17 cellular contexts compared by ENCODE assay signal in the genomic region with DNA sequence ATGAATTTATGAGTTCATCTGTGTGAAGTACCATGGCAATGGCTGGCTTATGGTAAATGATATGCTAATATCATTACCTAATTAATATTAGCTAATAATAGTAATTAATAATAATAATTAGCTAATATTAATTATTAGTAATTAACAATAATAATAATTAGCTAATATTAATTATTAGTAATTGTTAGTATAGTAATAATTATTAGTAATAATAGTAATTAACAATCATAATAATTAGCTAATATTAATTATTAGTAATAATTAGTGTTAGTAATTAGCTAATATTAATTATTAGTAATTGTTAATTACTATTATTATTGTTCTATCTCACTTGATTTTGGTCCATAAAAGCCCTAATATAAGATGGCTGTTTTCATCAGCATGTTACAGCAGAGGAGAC. TPM values are rescaled to one million over a fixed set of nuclear protein-coding genes. Genes with fewer than 3 reads are reported as not detected.
DNase-seq lines count a peak whose midpoint lies in the region; ATAC-seq, FAIRE-seq and TF ChIP-seq lines count a peak whose summit lies in the region.
"Had no signal": no experiment of that assay in that cellular context is flagged by ENCODE, and none has a peak within 500 bp of the region (broad histone marks: within the 10 kb centered on the region; RNA-seq: fewer than 3 reads in every experiment).

No MANE protein-coding gene starts in this region.

- no peak overlapping the region for H3K23ac ChIP-seq in neuronal stem cell (ENCODE audit: low read depth, low read length, poor library complexity)

- peaks cover 1% of the 10 kb centered on the region for H3K79me1 ChIP-seq in neuronal stem cell (ENCODE audit: low read depth, low read length)

- no peaks in the 10 kb centered on the region for H3K36me3 Mint-ChIP-seq in stimulated activated effector memory CD8-positive, alpha-beta T cell treated with anti-CD3 and anti-CD28 coated beads, Interleukin-12 subunit alpha, Interleukin-12 subunit beta, amount 100 ng/mL, for 72 hours

- intact Hi-C loops in ascending aorta (cut with DNase I): loop anchor here (2.0 kb wide), 1 partner anchor 19 kb away; the partner anchor contains the start of gene RERG

- H2BK15ac ChIP-seq in neuronal stem cell (ENCODE audit: low read length): no peak overlapping the region

- no peak overlapping the region for H2AK5ac ChIP-seq in neuronal stem cell (ENCODE audit: low read depth, low read length)

- no peak overlapping the region for H3K4ac ChIP-seq in neuronal stem cell (ENCODE audit: low read length)

- no peak for TF ChIP-seq EP300 in gastroesophageal sphincter (IDR thresholded peaks at IDR 0.05)

- no peaks in the 10 kb centered on the region for H3K4me1 Mint-ChIP-seq in stimulated activated effector memory CD8-positive, alpha-beta T cell treated with anti-CD3 and anti-CD28 coated beads, Interleukin-12 subunit alpha, Interleukin-12 subunit beta, amount 100 ng/mL, for 72 hours

- ATAC-seq in gastroesophageal sphincter (no peak), HG02973 (IDR thresholded peaks at IDR 0.05; ENCODE audit: unreplicated experiment) (no peak), HG02852 (IDR thresholded peaks at IDR 0.05; ENCODE audit: unreplicated experiment) (no peak)
- ATAC-seq in stimulated activated effector memory CD8-positive, alpha-beta T cell treated with anti-CD3 and anti-CD28 coated beads, Interleukin-12 subunit alpha, Interleukin-12 subunit beta, amount 100 ng/mL, for 72 hours: no peak

- H3K9ac ChIP-seq in skeletal muscle satellite cell (ENCODE audit: low read depth, low read length) (no peak overlapping the region), neuronal stem cell (ENCODE audit: low read depth, low read length, poor library complexity) (no peak overlapping the region)

- H3K4me3 Mint-ChIP-seq in stimulated activated effector memory CD8-positive, alpha-beta T cell treated with anti-CD3 and anti-CD28 coated beads, Interleukin-12 subunit alpha, Interleukin-12 subunit beta, amount 100 ng/mL, for 72 hours: no peak overlapping the region

- no peaks in the 10 kb centered on the region for H3K27me3 ChIP-seq in ascending aorta
- no peaks in the 10 kb centered on the region for H3K27me3 ChIP-seq in gastroesophageal sphincter
- no peaks in the 10 kb centered on the region for H3K27me3 ChIP-seq in skeletal muscle satellite cell (ENCODE audit: control insufficient read depth, insufficient read depth, low read length)
- H3K27me3 ChIP-seq in neuronal stem cell (ENCODE audit: control insufficient read depth in 3 of 3, insufficient read depth in 3 of 3, low read depth in 1 of 3, low read length in 3 of 3): no peaks in the 10 kb centered on the region
- H3K27me3 ChIP-seq: MG63 had no signal

- no peak overlapping the region for H4K91ac ChIP-seq in neuronal stem cell (ENCODE audit: low read depth, low read length, poor library complexity)

- H3K4me2 ChIP-seq in skeletal muscle satellite cell (ENCODE audit: low read length): peak overlapping the region; percentile 31
- no peak overlapping the region for H3K4me2 ChIP-seq in neuronal stem cell (ENCODE audit: insufficient read depth, low read length, poor library complexity, severe bottlenecking)
- H3K4me2 ChIP-seq: PC-9 had no signal

- H3K27ac ChIP-seq in ascending aorta (peak overlapping the region; percentile 68 to 69), gastroesophageal sphincter (peak overlapping the region in 3 of 4 donors; percentile 7 to 52 (median 20)), neuronal stem cell (replicated peaks; ENCODE audit: low read length) (no peak overlapping the region)
- H3K27ac ChIP-seq: PC-9 had no signal

- no peak overlapping the region for H2BK5ac ChIP-seq in neuronal stem cell (ENCODE audit: low read length)

- peak; percentile 94 for FAIRE-seq in A204.1 (lab: Jason Lieb, UNC)
- FAIRE-seq: H54 had no signal

- H3K36me3 ChIP-seq in ascending aorta (no peaks in the 10 kb centered on the region), gastroesophageal sphincter (no peaks in the 10 kb centered on the region), skeletal muscle satellite cell (ENCODE audit: insufficient read depth, low read length) (no peaks in the 10 kb centered on the region), neuronal stem cell (replicated peaks in 1 of 2; ENCODE audit: control insufficient read depth in 2 of 2, insufficient read depth in 2 of 2, low read length in 2 of 2) (no peaks in the 10 kb centered on the region)
- H3K36me3 ChIP-seq: MG63 had no signal

- no peak overlapping the region for H2BK120ac ChIP-seq in neuronal stem cell (ENCODE audit: low read depth, low read length)

- no peak overlapping the region for H3K4me3 ChIP-seq in ascending aorta
- no peak overlapping the region for H3K4me3 ChIP-seq in gastroesophageal sphincter
- no peak overlapping the region for H3K4me3 ChIP-seq in skeletal muscle satellite cell (ENCODE audit: low read length)
- no peak overlapping the region for H3K4me3 ChIP-seq in neuronal stem cell (ENCODE audit: low read length in 2 of 2)
- H3K4me3 ChIP-seq: MG63, PC-9 had no signal

- no peak overlapping the region for H3K18ac ChIP-seq in neuronal stem cell (ENCODE audit: low read length)

- TF ChIP-seq POLR2A in gastroesophageal sphincter (IDR thresholded peaks at IDR 0.05): no peak

- no peak overlapping the region for H2AFZ ChIP-seq in neuronal stem cell (ENCODE audit: low read length)
- H2AFZ ChIP-seq: PC-9 had no signal

- H2BK12ac ChIP-seq in neuronal stem cell (ENCODE audit: low read length): no peak overlapping the region

- H3K9me3 ChIP-seq in ascending aorta (no peaks in the 10 kb centered on the region), gastroesophageal sphincter (no peaks in the 10 kb centered on the region), skeletal muscle satellite cell (replicated peaks; ENCODE audit: low read length) (no peaks in the 10 kb centered on the region), neuronal stem cell (replicated peaks in 1 of 2; ENCODE audit: control insufficient read depth in 2 of 2, insufficient read depth in 1 of 2, low read depth in 1 of 2, low read length in 2 of 2) (no peaks in the 10 kb centered on the region)
- H3K9me3 ChIP-seq: MG63 had no signal

- DNase-seq in ascending aorta (ENCODE audit: low spot score in 2 of 2) (no peak), neuronal stem cell (ENCODE audit: low spot score) (no peak)
- DNase-seq in stimulated activated effector memory CD8-positive, alpha-beta T cell treated with anti-CD3 and anti-CD28 coated beads, Interleukin-12 subunit alpha, Interleukin-12 subunit beta, amount 100 ng/mL, for 72 hours (ENCODE audit: low spot score in 2 of 2): no peak
- DNase-seq: 8988T, C1 segment of cervical spinal cord, EL, MG63, NCI-H1092 treated with DMSO at 0.1 percent for 48 hours, NCI-H2227 treated with DMSO at 0.1 percent for 48 hours, NCI-H524, PC-9 had no signal

- H3K14ac ChIP-seq in neuronal stem cell (ENCODE audit: low read length): no peak overlapping the region

- H3K27ac Mint-ChIP-seq in stimulated activated effector memory CD8-positive, alpha-beta T cell treated with anti-CD3 and anti-CD28 coated beads, Interleukin-12 subunit alpha, Interleukin-12 subunit beta, amount 100 ng/mL, for 72 hours: no peak overlapping the region

- H3K9me3 Mint-ChIP-seq in stimulated activated effector memory CD8-positive, alpha-beta T cell treated with anti-CD3 and anti-CD28 coated beads, Interleukin-12 subunit alpha, Interleukin-12 subunit beta, amount 100 ng/mL, for 72 hours: no peaks in the 10 kb centered on the region

- no peak overlapping the region for H4K8ac ChIP-seq in neuronal stem cell (ENCODE audit: low read depth, low read length)

- no peak for TF ChIP-seq CTCF in ascending aorta (IDR thresholded peaks at IDR 0.05)
- no peak for TF ChIP-seq CTCF in gastroesophageal sphincter (IDR thresholded peaks at IDR 0.05)

- H3K4me1 ChIP-seq in ascending aorta: peaks cover 7 to 55% of the 10 kb centered on the region in 2 donors
- H3K4me1 ChIP-seq in gastroesophageal sphincter: peaks cover 8 to 37% (median 14%) of the 10 kb centered on the region in 3 donors
- H3K4me1 ChIP-seq in skeletal muscle satellite cell (ENCODE audit: control insufficient read depth, insufficient read depth, low read length): peaks cover 14% of the 10 kb centered on the region
- no peaks in the 10 kb centered on the region for H3K4me1 ChIP-seq in neuronal stem cell (ENCODE audit: control insufficient read depth in 2 of 2, insufficient read depth in 1 of 2, low read depth in 1 of 2, low read length in 2 of 2)

RNA-seq across cellular contexts. Expression of gene RERG, which starts 19.8 kb away (rescaled TPM):
- total RNA-seq in ascending aorta (55.7 TPM), gastroesophageal sphincter (10 to 100 TPM; 13.6 to 32.0 (median 19.8) TPM)
- total RNA-seq in skeletal muscle satellite cell (2012; rRNA removed): 0.22 TPM in 1 of 2 replicates, not detected in the other
- 0.03 TPM for polyA plus RNA-seq in neuronal stem cell (2013, experiment 1 of 2)
- 0.10 TPM for polyA plus RNA-seq in neuronal stem cell (2013, experiment 2 of 2)
